Comparison of ENCODE assay signal across 1 cellular context in the genomic region with DNA sequence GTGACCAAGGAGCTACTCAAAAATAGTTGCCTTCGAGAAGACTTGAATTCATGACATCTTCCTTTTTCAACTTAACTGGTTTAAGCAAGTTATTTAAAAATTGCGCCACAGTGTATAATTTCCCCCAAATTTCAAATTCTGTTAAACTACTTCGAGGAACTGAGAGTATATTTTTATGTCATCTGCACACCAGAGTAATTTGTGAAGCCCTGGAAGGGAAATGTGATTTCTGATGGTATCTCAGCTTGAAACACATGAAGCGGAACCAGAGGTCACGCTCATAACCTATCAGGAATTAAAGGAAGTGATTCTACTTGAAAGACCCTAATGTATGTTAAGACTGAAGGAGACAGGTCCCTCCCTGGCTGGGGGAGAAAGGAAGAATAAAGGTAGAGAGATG.
A peak's percentile ranks its signal among the peaks of the same experiment; 100 is the strongest.
TF ChIP-seq lines count a peak whose summit lies in the region.

No MANE protein-coding gene starts in this region.

TF ChIP-seq in GM12878, 131 proteins besides CTCF, POLR2A, EP300 and RAD21 (continued from another document and continues in another):
- TF ChIP-seq, protein P1, sequence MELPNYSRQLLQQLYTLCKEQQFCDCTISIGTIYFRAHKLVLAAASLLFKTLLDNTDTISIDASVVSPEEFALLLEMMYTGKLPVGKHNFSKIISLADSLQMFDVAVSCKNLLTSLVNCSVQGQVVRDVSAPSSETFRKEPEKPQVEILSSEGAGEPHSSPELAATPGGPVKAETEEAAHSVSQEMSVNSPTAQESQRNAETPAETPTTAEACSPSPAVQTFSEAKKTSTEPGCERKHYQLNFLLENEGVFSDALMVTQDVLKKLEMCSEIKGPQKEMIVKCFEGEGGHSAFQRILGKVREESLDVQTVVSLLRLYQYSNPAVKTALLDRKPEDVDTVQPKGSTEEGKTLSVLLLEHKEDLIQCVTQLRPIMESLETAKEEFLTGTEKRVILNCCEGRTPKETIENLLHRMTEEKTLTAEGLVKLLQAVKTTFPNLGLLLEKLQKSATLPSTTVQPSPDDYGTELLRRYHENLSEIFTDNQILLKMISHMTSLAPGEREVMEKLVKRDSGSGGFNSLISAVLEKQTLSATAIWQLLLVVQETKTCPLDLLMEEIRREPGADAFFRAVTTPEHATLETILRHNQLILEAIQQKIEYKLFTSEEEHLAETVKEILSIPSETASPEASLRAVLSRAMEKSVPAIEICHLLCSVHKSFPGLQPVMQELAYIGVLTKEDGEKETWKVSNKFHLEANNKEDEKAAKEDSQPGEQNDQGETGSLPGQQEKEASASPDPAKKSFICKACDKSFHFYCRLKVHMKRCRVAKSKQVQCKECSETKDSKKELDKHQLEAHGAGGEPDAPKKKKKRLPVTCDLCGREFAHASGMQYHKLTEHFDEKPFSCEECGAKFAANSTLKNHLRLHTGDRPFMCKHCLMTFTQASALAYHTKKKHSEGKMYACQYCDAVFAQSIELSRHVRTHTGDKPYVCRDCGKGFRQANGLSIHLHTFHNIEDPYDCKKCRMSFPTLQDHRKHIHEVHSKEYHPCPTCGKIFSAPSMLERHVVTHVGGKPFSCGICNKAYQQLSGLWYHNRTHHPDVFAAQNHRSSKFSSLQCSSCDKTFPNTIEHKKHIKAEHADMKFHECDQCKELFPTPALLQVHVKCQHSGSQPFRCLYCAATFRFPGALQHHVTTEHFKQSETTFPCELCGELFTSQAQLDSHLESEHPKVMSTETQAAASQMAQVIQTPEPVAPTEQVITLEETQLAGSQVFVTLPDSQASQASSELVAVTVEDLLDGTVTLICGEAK (IDR thresholded peaks at IDR 0.05; ENCODE audit: borderline replicate concordance): no peak; the same call in 1 of the 2 replicates
- no peak for TF ChIP-seq POLR2AphosphoS2 (IDR thresholded peaks at IDR 0.05; ENCODE audit: low read depth, low read length)
- no peak for TF ChIP-seq GABPA (IDR thresholded peaks at IDR 0.05; ENCODE audit: low read depth)
- TF ChIP-seq CREM (IDR thresholded peaks at IDR 0.05; ENCODE audit: low read depth): peak; percentile 73
- no peak for TF ChIP-seq NFYA (IDR thresholded peaks at IDR 0.05; ENCODE audit: borderline replicate concordance, low read depth, low read length)
- TF ChIP-seq SMARCA5 (IDR thresholded peaks at IDR 0.05): no peak
- TF ChIP-seq, protein P2, sequence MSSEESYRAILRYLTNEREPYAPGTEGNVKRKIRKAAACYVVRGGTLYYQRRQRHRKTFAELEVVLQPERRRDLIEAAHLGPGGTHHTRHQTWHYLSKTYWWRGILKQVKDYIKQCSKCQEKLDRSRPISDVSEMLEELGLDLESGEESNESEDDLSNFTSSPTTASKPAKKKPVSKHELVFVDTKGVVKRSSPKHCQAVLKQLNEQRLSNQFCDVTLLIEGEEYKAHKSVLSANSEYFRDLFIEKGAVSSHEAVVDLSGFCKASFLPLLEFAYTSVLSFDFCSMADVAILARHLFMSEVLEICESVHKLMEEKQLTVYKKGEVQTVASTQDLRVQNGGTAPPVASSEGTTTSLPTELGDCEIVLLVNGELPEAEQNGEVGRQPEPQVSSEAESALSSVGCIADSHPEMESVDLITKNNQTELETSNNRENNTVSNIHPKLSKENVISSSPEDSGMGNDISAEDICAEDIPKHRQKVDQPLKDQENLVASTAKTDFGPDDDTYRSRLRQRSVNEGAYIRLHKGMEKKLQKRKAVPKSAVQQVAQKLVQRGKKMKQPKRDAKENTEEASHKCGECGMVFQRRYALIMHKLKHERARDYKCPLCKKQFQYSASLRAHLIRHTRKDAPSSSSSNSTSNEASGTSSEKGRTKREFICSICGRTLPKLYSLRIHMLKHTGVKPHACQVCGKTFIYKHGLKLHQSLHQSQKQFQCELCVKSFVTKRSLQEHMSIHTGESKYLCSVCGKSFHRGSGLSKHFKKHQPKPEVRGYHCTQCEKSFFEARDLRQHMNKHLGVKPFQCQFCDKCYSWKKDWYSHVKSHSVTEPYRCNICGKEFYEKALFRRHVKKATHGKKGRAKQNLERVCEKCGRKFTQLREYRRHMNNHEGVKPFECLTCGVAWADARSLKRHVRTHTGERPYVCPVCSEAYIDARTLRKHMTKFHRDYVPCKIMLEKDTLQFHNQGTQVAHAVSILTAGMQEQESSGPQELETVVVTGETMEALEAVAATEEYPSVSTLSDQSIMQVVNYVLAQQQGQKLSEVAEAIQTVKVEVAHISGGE (CRISPR knock-in tag; IDR thresholded peaks at IDR 0.05): no peak
- TF ChIP-seq, protein P3, sequence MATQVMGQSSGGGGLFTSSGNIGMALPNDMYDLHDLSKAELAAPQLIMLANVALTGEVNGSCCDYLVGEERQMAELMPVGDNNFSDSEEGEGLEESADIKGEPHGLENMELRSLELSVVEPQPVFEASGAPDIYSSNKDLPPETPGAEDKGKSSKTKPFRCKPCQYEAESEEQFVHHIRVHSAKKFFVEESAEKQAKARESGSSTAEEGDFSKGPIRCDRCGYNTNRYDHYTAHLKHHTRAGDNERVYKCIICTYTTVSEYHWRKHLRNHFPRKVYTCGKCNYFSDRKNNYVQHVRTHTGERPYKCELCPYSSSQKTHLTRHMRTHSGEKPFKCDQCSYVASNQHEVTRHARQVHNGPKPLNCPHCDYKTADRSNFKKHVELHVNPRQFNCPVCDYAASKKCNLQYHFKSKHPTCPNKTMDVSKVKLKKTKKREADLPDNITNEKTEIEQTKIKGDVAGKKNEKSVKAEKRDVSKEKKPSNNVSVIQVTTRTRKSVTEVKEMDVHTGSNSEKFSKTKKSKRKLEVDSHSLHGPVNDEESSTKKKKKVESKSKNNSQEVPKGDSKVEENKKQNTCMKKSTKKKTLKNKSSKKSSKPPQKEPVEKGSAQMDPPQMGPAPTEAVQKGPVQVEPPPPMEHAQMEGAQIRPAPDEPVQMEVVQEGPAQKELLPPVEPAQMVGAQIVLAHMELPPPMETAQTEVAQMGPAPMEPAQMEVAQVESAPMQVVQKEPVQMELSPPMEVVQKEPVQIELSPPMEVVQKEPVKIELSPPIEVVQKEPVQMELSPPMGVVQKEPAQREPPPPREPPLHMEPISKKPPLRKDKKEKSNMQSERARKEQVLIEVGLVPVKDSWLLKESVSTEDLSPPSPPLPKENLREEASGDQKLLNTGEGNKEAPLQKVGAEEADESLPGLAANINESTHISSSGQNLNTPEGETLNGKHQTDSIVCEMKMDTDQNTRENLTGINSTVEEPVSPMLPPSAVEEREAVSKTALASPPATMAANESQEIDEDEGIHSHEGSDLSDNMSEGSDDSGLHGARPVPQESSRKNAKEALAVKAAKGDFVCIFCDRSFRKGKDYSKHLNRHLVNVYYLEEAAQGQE (IDR thresholded peaks at IDR 0.05; ENCODE audit: low read depth, low read length): no peak
- TF ChIP-seq, protein P4, sequence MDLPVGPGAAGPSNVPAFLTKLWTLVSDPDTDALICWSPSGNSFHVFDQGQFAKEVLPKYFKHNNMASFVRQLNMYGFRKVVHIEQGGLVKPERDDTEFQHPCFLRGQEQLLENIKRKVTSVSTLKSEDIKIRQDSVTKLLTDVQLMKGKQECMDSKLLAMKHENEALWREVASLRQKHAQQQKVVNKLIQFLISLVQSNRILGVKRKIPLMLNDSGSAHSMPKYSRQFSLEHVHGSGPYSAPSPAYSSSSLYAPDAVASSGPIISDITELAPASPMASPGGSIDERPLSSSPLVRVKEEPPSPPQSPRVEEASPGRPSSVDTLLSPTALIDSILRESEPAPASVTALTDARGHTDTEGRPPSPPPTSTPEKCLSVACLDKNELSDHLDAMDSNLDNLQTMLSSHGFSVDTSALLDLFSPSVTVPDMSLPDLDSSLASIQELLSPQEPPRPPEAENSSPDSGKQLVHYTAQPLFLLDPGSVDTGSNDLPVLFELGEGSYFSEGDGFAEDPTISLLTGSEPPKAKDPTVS (IDR thresholded peaks at IDR 0.05; ENCODE audit: low read depth, low read length): no peak
- TF ChIP-seq, protein P5, sequence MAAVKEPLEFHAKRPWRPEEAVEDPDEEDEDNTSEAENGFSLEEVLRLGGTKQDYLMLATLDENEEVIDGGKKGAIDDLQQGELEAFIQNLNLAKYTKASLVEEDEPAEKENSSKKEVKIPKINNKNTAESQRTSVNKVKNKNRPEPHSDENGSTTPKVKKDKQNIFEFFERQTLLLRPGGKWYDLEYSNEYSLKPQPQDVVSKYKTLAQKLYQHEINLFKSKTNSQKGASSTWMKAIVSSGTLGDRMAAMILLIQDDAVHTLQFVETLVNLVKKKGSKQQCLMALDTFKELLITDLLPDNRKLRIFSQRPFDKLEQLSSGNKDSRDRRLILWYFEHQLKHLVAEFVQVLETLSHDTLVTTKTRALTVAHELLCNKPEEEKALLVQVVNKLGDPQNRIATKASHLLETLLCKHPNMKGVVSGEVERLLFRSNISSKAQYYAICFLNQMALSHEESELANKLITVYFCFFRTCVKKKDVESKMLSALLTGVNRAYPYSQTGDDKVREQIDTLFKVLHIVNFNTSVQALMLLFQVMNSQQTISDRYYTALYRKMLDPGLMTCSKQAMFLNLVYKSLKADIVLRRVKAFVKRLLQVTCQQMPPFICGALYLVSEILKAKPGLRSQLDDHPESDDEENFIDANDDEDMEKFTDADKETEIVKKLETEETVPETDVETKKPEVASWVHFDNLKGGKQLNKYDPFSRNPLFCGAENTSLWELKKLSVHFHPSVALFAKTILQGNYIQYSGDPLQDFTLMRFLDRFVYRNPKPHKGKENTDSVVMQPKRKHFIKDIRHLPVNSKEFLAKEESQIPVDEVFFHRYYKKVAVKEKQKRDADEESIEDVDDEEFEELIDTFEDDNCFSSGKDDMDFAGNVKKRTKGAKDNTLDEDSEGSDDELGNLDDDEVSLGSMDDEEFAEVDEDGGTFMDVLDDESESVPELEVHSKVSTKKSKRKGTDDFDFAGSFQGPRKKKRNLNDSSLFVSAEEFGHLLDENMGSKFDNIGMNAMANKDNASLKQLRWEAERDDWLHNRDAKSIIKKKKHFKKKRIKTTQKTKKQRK (IDR thresholded peaks at IDR 0.05; ENCODE audit: low read depth, low read length): no peak
- no peak for TF ChIP-seq HCFC1 (IDR thresholded peaks at IDR 0.05; ENCODE audit: low read length)
- 0 out of 2 replicates have a peak, but pooled peaks have one; percentile 21 for TF ChIP-seq MEF2A (IDR thresholded peaks at IDR 0.05; ENCODE audit: insufficient read depth, low read depth, low read length)
- TF ChIP-seq CEBPB (IDR thresholded peaks at IDR 0.05; ENCODE audit: borderline replicate concordance in 1 of 2, low read depth in 2 of 2, low read length in 2 of 2): no peak
- TF ChIP-seq PAX5 (IDR thresholded peaks at IDR 0.05; ENCODE audit: borderline replicate concordance, low read depth, low read length): peak; percentile 80
- TF ChIP-seq, protein P6, sequence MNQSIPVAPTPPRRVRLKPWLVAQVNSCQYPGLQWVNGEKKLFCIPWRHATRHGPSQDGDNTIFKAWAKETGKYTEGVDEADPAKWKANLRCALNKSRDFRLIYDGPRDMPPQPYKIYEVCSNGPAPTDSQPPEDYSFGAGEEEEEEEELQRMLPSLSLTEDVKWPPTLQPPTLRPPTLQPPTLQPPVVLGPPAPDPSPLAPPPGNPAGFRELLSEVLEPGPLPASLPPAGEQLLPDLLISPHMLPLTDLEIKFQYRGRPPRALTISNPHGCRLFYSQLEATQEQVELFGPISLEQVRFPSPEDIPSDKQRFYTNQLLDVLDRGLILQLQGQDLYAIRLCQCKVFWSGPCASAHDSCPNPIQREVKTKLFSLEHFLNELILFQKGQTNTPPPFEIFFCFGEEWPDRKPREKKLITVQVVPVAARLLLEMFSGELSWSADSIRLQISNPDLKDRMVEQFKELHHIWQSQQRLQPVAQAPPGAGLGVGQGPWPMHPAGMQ (IDR thresholded peaks at IDR 0.05; ENCODE audit: borderline replicate concordance): no peak
- TF ChIP-seq, protein P7, sequence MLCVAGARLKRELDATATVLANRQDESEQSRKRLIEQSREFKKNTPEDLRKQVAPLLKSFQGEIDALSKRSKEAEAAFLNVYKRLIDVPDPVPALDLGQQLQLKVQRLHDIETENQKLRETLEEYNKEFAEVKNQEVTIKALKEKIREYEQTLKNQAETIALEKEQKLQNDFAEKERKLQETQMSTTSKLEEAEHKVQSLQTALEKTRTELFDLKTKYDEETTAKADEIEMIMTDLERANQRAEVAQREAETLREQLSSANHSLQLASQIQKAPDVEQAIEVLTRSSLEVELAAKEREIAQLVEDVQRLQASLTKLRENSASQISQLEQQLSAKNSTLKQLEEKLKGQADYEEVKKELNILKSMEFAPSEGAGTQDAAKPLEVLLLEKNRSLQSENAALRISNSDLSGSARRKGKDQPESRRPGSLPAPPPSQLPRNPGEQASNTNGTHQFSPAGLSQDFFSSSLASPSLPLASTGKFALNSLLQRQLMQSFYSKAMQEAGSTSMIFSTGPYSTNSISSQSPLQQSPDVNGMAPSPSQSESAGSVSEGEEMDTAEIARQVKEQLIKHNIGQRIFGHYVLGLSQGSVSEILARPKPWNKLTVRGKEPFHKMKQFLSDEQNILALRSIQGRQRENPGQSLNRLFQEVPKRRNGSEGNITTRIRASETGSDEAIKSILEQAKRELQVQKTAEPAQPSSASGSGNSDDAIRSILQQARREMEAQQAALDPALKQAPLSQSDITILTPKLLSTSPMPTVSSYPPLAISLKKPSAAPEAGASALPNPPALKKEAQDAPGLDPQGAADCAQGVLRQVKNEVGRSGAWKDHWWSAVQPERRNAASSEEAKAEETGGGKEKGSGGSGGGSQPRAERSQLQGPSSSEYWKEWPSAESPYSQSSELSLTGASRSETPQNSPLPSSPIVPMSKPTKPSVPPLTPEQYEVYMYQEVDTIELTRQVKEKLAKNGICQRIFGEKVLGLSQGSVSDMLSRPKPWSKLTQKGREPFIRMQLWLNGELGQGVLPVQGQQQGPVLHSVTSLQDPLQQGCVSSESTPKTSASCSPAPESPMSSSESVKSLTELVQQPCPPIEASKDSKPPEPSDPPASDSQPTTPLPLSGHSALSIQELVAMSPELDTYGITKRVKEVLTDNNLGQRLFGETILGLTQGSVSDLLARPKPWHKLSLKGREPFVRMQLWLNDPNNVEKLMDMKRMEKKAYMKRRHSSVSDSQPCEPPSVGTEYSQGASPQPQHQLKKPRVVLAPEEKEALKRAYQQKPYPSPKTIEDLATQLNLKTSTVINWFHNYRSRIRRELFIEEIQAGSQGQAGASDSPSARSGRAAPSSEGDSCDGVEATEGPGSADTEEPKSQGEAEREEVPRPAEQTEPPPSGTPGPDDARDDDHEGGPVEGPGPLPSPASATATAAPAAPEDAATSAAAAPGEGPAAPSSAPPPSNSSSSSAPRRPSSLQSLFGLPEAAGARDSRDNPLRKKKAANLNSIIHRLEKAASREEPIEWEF (IDR thresholded peaks at IDR 0.05; ENCODE audit: insufficient replicate concordance, low read depth, low read length): no peak
- peak; percentile 83 to 84; a peak in 3 of 4 replicates for TF ChIP-seq IKZF2 (IDR thresholded peaks at IDR 0.05)
